In genomic region chr9:6229604-6230003, GRCh38 we compare ENCODE assay signal across 14 cellular contexts. TPM values are rescaled to one million over a fixed set of nuclear protein-coding genes. Genes with fewer than 3 reads are reported as not detected.
DNase-seq lines count a peak whose midpoint lies in the region; ATAC-seq, FAIRE-seq and TF ChIP-seq lines count a peak whose summit lies in the region.
"Had no signal": no experiment of that assay in that cellular context is flagged by ENCODE, and none has a peak within 500 bp of the region (broad histone marks: within the 10 kb centered on the region; RNA-seq: fewer than 3 reads in every experiment).

No MANE protein-coding gene starts in this region.

- no peak overlapping the region for H3K4me3 ChIP-seq in bronchial epithelial cell (ENCODE audit: low read depth, low read length)
- no peak overlapping the region for H3K4me3 ChIP-seq in left lung
- H3K4me3 ChIP-seq: transverse colon had no signal

- H3K4me1 ChIP-seq in left lung: peaks cover 30 to 41% of the 10 kb centered on the region in 2 donors

- FAIRE-seq in bronchial epithelial cell (lab: Jason Lieb, UNC) (no peak), H54 (lab: Jason Lieb, UNC) (no peak)
- FAIRE-seq: H1 had no signal

- TF ChIP-seq POLR2A in H54 (IDR thresholded peaks at IDR 0.05; ENCODE audit: low read depth, low read length): no peak

- no peak for TF ChIP-seq CTCF in bronchial epithelial cell (IDR thresholded peaks at IDR 0.05; ENCODE audit: insufficient read depth, low read length, severe bottlenecking)
- TF ChIP-seq CTCF in left lung (IDR thresholded peaks at IDR 0.05): no peak

- H3K36me3 ChIP-seq in bronchial epithelial cell (ENCODE audit: control insufficient read depth, insufficient read depth, low read length) (no peaks in the 10 kb centered on the region), left lung (no peaks in the 10 kb centered on the region)
- H3K36me3 ChIP-seq: transverse colon had no signal

- DNase-seq in COR-L47 (lab: John Stamatoyannopoulos, UW) (peak; percentile 84), NCI-H2029 treated with DMSO at 0.1 percent for 48 hours (lab: John Stamatoyannopoulos, UW) (peak; percentile 37), bronchial epithelial cell (ENCODE audit: low read depth) (peak; percentile 69), left lung (no peak), AG08396 (ENCODE audit: low spot score) (no peak), putamen (ENCODE audit: low spot score) (no peak), H54 (ENCODE audit: insufficient read length, low spot score) (no peak), ACHN (no peak)
- DNase-seq: activated naive CD4-positive, alpha-beta T cell treated with anti-CD3 and anti-CD28 coated beads, Interleukin-2, amount 10 ng/mL, durations not matched to agents 7 days and 5 days; MM.1S; NCI-H526 treated with DMSO at 0.1 percent for 48 hours; transverse colon had no signal

- H3K27me3 ChIP-seq in bronchial epithelial cell (ENCODE audit: control insufficient read depth, insufficient read depth, low read length) (no peaks in the 10 kb centered on the region), left lung (no peaks in the 10 kb centered on the region)
- H3K27me3 ChIP-seq: transverse colon had no signal

- intact Hi-C loops in left lung (cut with DNase I): no loop called here

- in situ Hi-C loops in ACHN (cut with HindIII; ENCODE audit: low pct_ligation_motif_present, low pct_unique_long_range_greater_than_20kb, low sequenced_read_pairs): no loop called here

- H3K27ac ChIP-seq in left lung: no peak overlapping the region
- H3K27ac ChIP-seq: transverse colon had no signal

- ATAC-seq in left lung: peak; percentile 47

- H3K9me3 ChIP-seq in left lung: no peaks in the 10 kb centered on the region
- H3K9me3 ChIP-seq: transverse colon had no signal

RNA-seq across cellular contexts. Expression of gene IL33, which starts 14.0 kb away (rescaled TPM):
- total RNA-seq in bronchial epithelial cell (1.0 and 2.4 TPM in 2 replicates), left lung (10 to 100 TPM; 42.9 to 48.4 TPM)
- total RNA-seq: activated CD8-positive, alpha-beta memory T cell treated with anti-CD3 and anti-CD28 coated beads for 36 hours; H1 had no signal

Comparison
In these comparisons a context has a peak if more than half of its experiments do, and no peak if none do; other contexts are left out.
1. DNase-seq: peak in COR-L47 (single experiment), NCI-H2029 treated with DMSO at 0.1 percent for 48 hours (single experiment) and bronchial epithelial cell (single experiment); none in left lung (0 of 2), AG08396 (single experiment), putamen (single experiment), H54 (single experiment) and ACHN (single experiment).
2. RNA of gene IL33, which starts 14.0 kb away (total RNA-seq): 42.9 to 48.4 TPM in left lung; 1.0 to 2.4 TPM in bronchial epithelial cell; every median in the first group is over 10 times any median in the second.